In genomic region chr4:78154972-78155371, GRCh38 we compare ENCODE assay signal across 20 cellular contexts.
DNase-seq lines count a peak whose midpoint lies in the region; ATAC-seq, FAIRE-seq and TF ChIP-seq lines count a peak whose summit lies in the region.
"Had no signal": no experiment of that assay in that cellular context is flagged by ENCODE, and none has a peak within 500 bp of the region (broad histone marks: within the 10 kb centered on the region; RNA-seq: fewer than 3 reads in every experiment).

No MANE protein-coding gene starts in this region.

- no peak overlapping the region for H3K27ac Mint-ChIP-seq in GM23338
- H3K27ac Mint-ChIP-seq: CD4-positive, alpha-beta T cell; HFFc6 had no signal

- POLR2A ChIA-PET in HEK293 (lab: Yijun Ruan, JAX): no interaction called here

- no peaks in the 10 kb centered on the region for H3K36me3 ChIP-seq in GM23338 (ENCODE audit: insufficient read depth)
- no peaks in the 10 kb centered on the region for H3K36me3 ChIP-seq in HEK293 (ENCODE audit: control insufficient read depth in 2 of 2, insufficient read depth in 1 of 2, low read length in 2 of 2)
- H3K36me3 ChIP-seq in hepatocyte (replicated peaks; ENCODE audit: insufficient read depth, low read depth): no peaks in the 10 kb centered on the region
- H3K36me3 ChIP-seq: HAP-1 had no signal

- H3K36me3 Mint-ChIP-seq in GM23338 (ENCODE audit: low read depth): no peaks in the 10 kb centered on the region; the same call in 2 of the 3 replicates

- H4K20me1 ChIP-seq in GM23338 (replicated peaks; ENCODE audit: insufficient read depth): no peaks in the 10 kb centered on the region; the same call in none of the 2 replicates
- H4K20me1 ChIP-seq in hepatocyte (ENCODE audit: insufficient read depth, poor library complexity, severe bottlenecking): no peaks in the 10 kb centered on the region

- peaks cover 22% of the 10 kb centered on the region for H3K4me1 ChIP-seq in GM23338 (ENCODE audit: insufficient read depth)
- peaks cover 7% of the 10 kb centered on the region for H3K4me1 ChIP-seq in HEK293 (ENCODE audit: control insufficient read depth, insufficient read depth, low read length)
- H3K4me1 ChIP-seq in hepatocyte (ENCODE audit: insufficient read depth): peaks cover 20% of the 10 kb centered on the region
- H3K4me1 ChIP-seq: HAP-1 had no signal

- H3K4me3 Mint-ChIP-seq in GM23338: no peak overlapping the region
- H3K4me3 Mint-ChIP-seq: CD4-positive, alpha-beta T cell; HFFc6 had no signal

- H3K9me3 ChIP-seq in HEK293 (ENCODE audit: control insufficient read depth, insufficient read depth, low read depth, low read length): no peaks in the 10 kb centered on the region
- no peaks in the 10 kb centered on the region for H3K9me3 ChIP-seq in hepatocyte (ENCODE audit: low read depth)
- H3K9me3 ChIP-seq: HAP-1 had no signal

- no peak overlapping the region for H3K4me3 ChIP-seq in GM23338
- H3K4me3 ChIP-seq in HEK293 (ENCODE audit: low read depth, low read length): no peak overlapping the region
- H3K4me3 ChIP-seq in hepatocyte: no peak overlapping the region
- H3K4me3 ChIP-seq: HAP-1 had no signal

- H3K27me3 Mint-ChIP-seq in GM23338 (ENCODE audit: insufficient read depth, low read depth, poor library complexity): peaks cover 2% of the 10 kb centered on the region

- peaks cover 43% of the 10 kb centered on the region for H3K4me1 Mint-ChIP-seq in GM23338

- no peaks in the 10 kb centered on the region for H3K9me2 ChIP-seq in GM23338 (ENCODE audit: insufficient read depth)
- H3K9me2 ChIP-seq in hepatocyte (replicated peaks; ENCODE audit: insufficient read depth): no peaks in the 10 kb centered on the region

- TF ChIP-seq CTCF in GM23338 (conservative IDR thresholded peaks at IDR 0.05; ENCODE audit: low read depth in 2 of 2): no peak
- no peak for TF ChIP-seq CTCF in HEK293 (tag by site-specific recombination; IDR thresholded peaks at IDR 0.05)
- TF ChIP-seq CTCF in hepatocyte (IDR thresholded peaks at IDR 0.05; ENCODE audit: poor library complexity): no peak

- no peaks in the 10 kb centered on the region for H3K27me3 ChIP-seq in GM23338 (ENCODE audit: insufficient read depth)
- no peaks in the 10 kb centered on the region for H3K27me3 ChIP-seq in hepatocyte

- CTCF ChIA-PET in HEK293 (lab: Yijun Ruan, JAX): interaction anchor here (0.5 kb wide), 2 partner anchors 25 to 332 kb away, joined by 3 read pairs; no protein-coding TSS in a partner anchor

- no peak for FAIRE-seq in urothelium cell line (lab: Jason Lieb, UNC)
- FAIRE-seq: A204.1, GM12892, GM18507 had no signal

- DNase-seq in GM23338 (ENCODE audit: low spot score) (no peak), hepatocyte (ENCODE audit: low spot score) (no peak), NCI-H187 (lab: John Stamatoyannopoulos, UW) (no peak), urothelium cell line (ENCODE audit: low spot score) (no peak), NCI-H510A (lab: John Stamatoyannopoulos, UW) (no peak)
- DNase-seq: AML-193; CD4-positive, alpha-beta T cell; DMS153; DMS79; GDM1; IMR-90; KBM-7 had no signal

- H3K27ac ChIP-seq in GM23338 (ENCODE audit: low read depth) (no peak overlapping the region), HEK293 (ENCODE audit: extremely low read depth, low read depth, low read length) (no peak overlapping the region), hepatocyte (no peak overlapping the region)
- H3K27ac ChIP-seq: C4-2B, HL-60 had no signal

- H3K9me3 Mint-ChIP-seq in GM23338: no peaks in the 10 kb centered on the region; the same call in 2 of the 3 replicates
- H3K9me3 Mint-ChIP-seq: CD4-positive, alpha-beta T cell; HFFc6 had no signal

- H3K4me2 ChIP-seq in GM23338 (no peak overlapping the region), hepatocyte (peak overlapping the region; percentile 3)

- H3F3A ChIP-seq in GM23338 (replicated peaks; ENCODE audit: low read depth): no peaks in the 10 kb centered on the region

- no peak overlapping the region for H2AFZ ChIP-seq in GM23338
- H2AFZ ChIP-seq in hepatocyte: no peak overlapping the region

- H3K79me2 ChIP-seq in GM23338 (replicated peaks; ENCODE audit: insufficient read depth) (peaks cover 100% of the 10 kb centered on the region), hepatocyte (peaks cover 45% of the 10 kb centered on the region)

- 94% methylated on average over 1 of the region's 1 CpG for WGBS in hepatocyte (ENCODE audit: low lambda C conversion rate, missing lambda C conversion rate)

- no peak for ATAC-seq in GM23338

TF ChIP-seq in GM23338, 12 proteins besides CTCF, POLR2A, EP300 and RAD21:
- peak; percentile 54 for TF ChIP-seq REST (IDR thresholded peaks at IDR 0.05; ENCODE audit: unreplicated experiment)
- TF ChIP-seq, protein P1, sequence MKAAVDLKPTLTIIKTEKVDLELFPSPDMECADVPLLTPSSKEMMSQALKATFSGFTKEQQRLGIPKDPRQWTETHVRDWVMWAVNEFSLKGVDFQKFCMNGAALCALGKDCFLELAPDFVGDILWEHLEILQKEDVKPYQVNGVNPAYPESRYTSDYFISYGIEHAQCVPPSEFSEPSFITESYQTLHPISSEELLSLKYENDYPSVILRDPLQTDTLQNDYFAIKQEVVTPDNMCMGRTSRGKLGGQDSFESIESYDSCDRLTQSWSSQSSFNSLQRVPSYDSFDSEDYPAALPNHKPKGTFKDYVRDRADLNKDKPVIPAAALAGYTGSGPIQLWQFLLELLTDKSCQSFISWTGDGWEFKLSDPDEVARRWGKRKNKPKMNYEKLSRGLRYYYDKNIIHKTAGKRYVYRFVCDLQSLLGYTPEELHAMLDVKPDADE (IDR thresholded peaks at IDR 0.05): no peak

TF ChIP-seq in HEK293, 187 proteins besides CTCF, POLR2A, EP300 and RAD21:
- TF ChIP-seq ZNF626 (tag by site-specific recombination; IDR thresholded peaks at IDR 0.05) (no peak), ATF2 (tag by site-specific recombination; IDR thresholded peaks at IDR 0.05; ENCODE audit: low read depth) (no peak), REST (tag by site-specific recombination; IDR thresholded peaks at IDR 0.05) (peak; percentile 74), ZNF623 (tag by site-specific recombination; IDR thresholded peaks at IDR 0.05) (no peak), ZNF701 (tag by site-specific recombination; IDR thresholded peaks at IDR 0.05) (no peak)
